ENCODE assay signal across 17 cellular contexts in the genomic region with DNA sequence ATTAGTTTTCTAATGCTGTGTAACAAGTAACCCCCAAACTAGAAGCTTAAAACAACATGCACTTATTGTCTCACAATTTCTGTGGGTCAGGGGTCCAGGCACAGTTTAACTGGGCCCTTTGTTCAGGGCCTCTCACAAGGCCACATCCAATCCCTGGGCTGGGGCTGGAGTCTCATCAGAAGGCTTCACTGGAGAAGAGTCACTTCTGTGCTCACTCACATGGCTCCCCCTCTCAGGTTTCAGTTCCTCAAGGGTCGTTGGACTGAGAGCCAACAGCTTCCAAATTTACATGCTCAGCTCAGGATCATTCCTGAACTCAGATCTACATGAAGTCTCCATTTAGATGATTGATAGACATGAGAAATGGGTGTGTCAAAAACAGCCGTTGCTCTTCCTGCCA.
DNase-seq lines count a peak whose midpoint lies in the region; ATAC-seq, FAIRE-seq and TF ChIP-seq lines count a peak whose summit lies in the region.
"Had no signal": no experiment of that assay in that cellular context is flagged by ENCODE, and none has a peak within 500 bp of the region (broad histone marks: within the 10 kb centered on the region; RNA-seq: fewer than 3 reads in every experiment).

No MANE protein-coding gene starts in this region.

- no peak for TF ChIP-seq EP300 in GM12878 (IDR thresholded peaks at IDR 0.05; ENCODE audit: borderline replicate concordance in 1 of 2, control insufficient read depth in 1 of 2, low read depth in 2 of 2, low read length in 2 of 2)
- no peak for TF ChIP-seq EP300 in sigmoid colon (IDR thresholded peaks at IDR 0.05)

- TF ChIP-seq RAD21 in GM12878 (IDR thresholded peaks at IDR 0.05; ENCODE audit: insufficient read depth, low read depth, low read length): no peak

- H3K36me3 ChIP-seq in right atrium auricular region (peaks cover 16% of the 10 kb centered on the region), GM12878 (ENCODE audit: control insufficient read depth in 2 of 2, insufficient read depth in 2 of 2, low read length in 1 of 2) (peaks cover 2 to 5% of the 10 kb centered on the region in 2 experiments; a peak in 2 of 4 replicates), sigmoid colon (peaks cover 4 to 63% (median 18%) of the 10 kb centered on the region in 4 donors)

- POLR2A ChIA-PET in GM12878 (lab: Charles Lee): no interaction called here

- H3K4me1 ChIP-seq in right atrium auricular region (no peaks in the 10 kb centered on the region), GM12878 (ENCODE audit: control insufficient read depth, insufficient read depth, low read length) (no peaks in the 10 kb centered on the region), sigmoid colon (no peaks in the 10 kb centered on the region)

- H3K27ac ChIP-seq in right atrium auricular region (no peak overlapping the region), GM12878 (ENCODE audit: control insufficient read depth, insufficient read depth) (no peak overlapping the region), sigmoid colon (no peak overlapping the region)
- H3K27ac ChIP-seq: A549 had no signal

- intact Hi-C loops in left ventricle myocardium superior (cut with micrococcal nuclease): no loop called here
- intact Hi-C loops in GM12878 (cut with micrococcal nuclease; ENCODE audit: unreplicated experiment): no loop called here
- intact Hi-C loops in sigmoid colon (cut with DNase I): no loop called here

- H2AFZ ChIP-seq in GM12878 (ENCODE audit: control insufficient read depth, low read depth, low read length): no peak overlapping the region

- no TSS peak for BruUV-seq in GM12878 (replicated peaks; lab: Mats Ljungman, UMichigan)

- H4K20me1 ChIP-seq in GM12878 (ENCODE audit: control insufficient read depth, insufficient read depth): no peaks in the 10 kb centered on the region

- ATAC-seq in left ventricle myocardium superior: no peak
- peak; percentile 24; the same call in 1 of the 3 replicates for ATAC-seq in GM12878
- no peak for ATAC-seq in GM21786 (IDR thresholded peaks at IDR 0.05; ENCODE audit: unreplicated experiment)
- ATAC-seq: A549 had no signal

- no peak overlapping the region for H3K9ac ChIP-seq in GM12878 (ENCODE audit: control insufficient read depth, insufficient read depth, low read length)
- H3K9ac ChIP-seq: SK-N-SH had no signal

- 3% methylated on average over 2 of the region's 2 CpGs for WGBS in GM12878 (ENCODE audit: insufficient coverage, insufficient replicate concordance, low lambda C conversion rate, missing lambda C conversion rate)
- WGBS in sigmoid colon, 2 donors: 22 to 57% methylated on average over 2 of the region's 2 CpGs

- RAD21 ChIA-PET in GM12878 (lab: Charles Lee; ENCODE audit: unreplicated experiment): no interaction called here

- in situ Hi-C loops in GM12878 (cut with MboI): no loop called here

- H3K9me3 ChIP-seq in right atrium auricular region (no peaks in the 10 kb centered on the region), GM12878 (replicated peaks; ENCODE audit: control insufficient read depth, insufficient read depth, low read length) (peaks cover 4% of the 10 kb centered on the region; the same call in 1 of the 3 replicates), sigmoid colon (no peaks in the 10 kb centered on the region)
- H3K9me3 ChIP-seq: A549, SK-N-SH had no signal

- no peak for TF ChIP-seq POLR2A in GM12878 (IDR thresholded peaks at IDR 0.05; ENCODE audit: low read depth, low read length)
- TF ChIP-seq POLR2A in sigmoid colon (IDR thresholded peaks at IDR 0.05): no peak

- no peak for FAIRE-seq in GM12878 (lab: Jason Lieb, UNC)
- FAIRE-seq: A549, D721Med had no signal

- no peaks in the 10 kb centered on the region for H3K27me3 ChIP-seq in right atrium auricular region
- no peaks in the 10 kb centered on the region for H3K27me3 ChIP-seq in GM12878 (replicated peaks in 1 of 2; ENCODE audit: control insufficient read depth in 2 of 2, insufficient read depth in 2 of 2, low read length in 1 of 2)
- no peaks in the 10 kb centered on the region for H3K27me3 ChIP-seq in sigmoid colon

- H3K4me2 ChIP-seq in GM12878 (ENCODE audit: control insufficient read depth, insufficient read depth): no peak overlapping the region
- H3K4me2 ChIP-seq: A549, SK-N-SH had no signal

- H3K4me3 ChIP-seq in right atrium auricular region: no peak overlapping the region
- H3K4me3 ChIP-seq in GM12878: no peak overlapping the region
- H3K4me3 ChIP-seq in sigmoid colon: no peak overlapping the region
- H3K4me3 ChIP-seq: A549 had no signal

- DNase-seq in right atrium auricular region (ENCODE audit: low spot score) (peak; percentile 46), left ventricle myocardium superior (no peak), GM12878 (ENCODE audit: low read depth, low spot score) (no peak), sigmoid colon (peak; percentile 26), NCI-H524 (lab: John Stamatoyannopoulos, UW) (no peak)
- no peak for DNase-seq in stimulated activated CD4-positive, alpha-beta T cell treated with anti-CD3 and anti-CD28 coated beads, Interleukin-2, amount 100 ng/mL, for 24 hours
- DNase-seq: DMS53, GDM1, Kasumi-1, NCI-H1417 treated with DMSO at 0.1 percent for 48 hours, NCI-H187, NCI-H748 treated with DMSO at 0.1 percent for 48 hours, SIG-M5, SK-N-SH had no signal

- H3K79me2 ChIP-seq in GM12878 (ENCODE audit: control insufficient read depth, insufficient read depth, low read length): no peaks in the 10 kb centered on the region

- CTCF ChIA-PET in GM12878 (lab: Yijun Ruan, JAX): no interaction called here

- SMC1A ChIA-PET in GM12878 (lab: Charles Lee; ENCODE audit: uncharacterized antibody, unreplicated experiment): interaction anchor here (1.3 kb wide), 1 partner anchor 16 kb away, joined by 4 read pairs; no protein-coding TSS in a partner anchor

- TF ChIP-seq CTCF in right atrium auricular region (IDR thresholded peaks at IDR 0.05) (no peak), GM12878 (IDR thresholded peaks at IDR 0.05 in 2 of 3, conservative IDR thresholded peaks at IDR 0.05 in 1 of 3; ENCODE audit: control insufficient read depth in 2 of 3, extremely low read depth in 1 of 3, insufficient read depth in 1 of 3, low read depth in 3 of 3, low read length in 3 of 3) (no peak), sigmoid colon (IDR thresholded peaks at IDR 0.05) (no peak)

TF ChIP-seq in GM12878, 131 proteins besides CTCF, POLR2A, EP300 and RAD21:
- no peak for TF ChIP-seq IKZF2 (IDR thresholded peaks at IDR 0.05)
- TF ChIP-seq SPI1 (IDR thresholded peaks at IDR 0.05; ENCODE audit: borderline replicate concordance, insufficient read depth, low read depth, low read length): peak; percentile 71; the same call in 1 of the 2 replicates

Comparison
In these comparisons a context has a peak if more than half of its experiments do, and no peak if none do; other contexts are left out.
1. DNase-seq: peak in right atrium auricular region (single experiment) and sigmoid colon (single experiment); none in left ventricle myocardium superior (single experiment), GM12878 (single experiment), stimulated activated CD4-positive, alpha-beta T cell treated with anti-CD3 and anti-CD28 coated beads, Interleukin-2, amount 100 ng/mL, for 24 hours (0 of 2) and NCI-H524 (0 of 2).